Comparison of ENCODE assay signal across 8 cellular contexts in the genomic region with DNA sequence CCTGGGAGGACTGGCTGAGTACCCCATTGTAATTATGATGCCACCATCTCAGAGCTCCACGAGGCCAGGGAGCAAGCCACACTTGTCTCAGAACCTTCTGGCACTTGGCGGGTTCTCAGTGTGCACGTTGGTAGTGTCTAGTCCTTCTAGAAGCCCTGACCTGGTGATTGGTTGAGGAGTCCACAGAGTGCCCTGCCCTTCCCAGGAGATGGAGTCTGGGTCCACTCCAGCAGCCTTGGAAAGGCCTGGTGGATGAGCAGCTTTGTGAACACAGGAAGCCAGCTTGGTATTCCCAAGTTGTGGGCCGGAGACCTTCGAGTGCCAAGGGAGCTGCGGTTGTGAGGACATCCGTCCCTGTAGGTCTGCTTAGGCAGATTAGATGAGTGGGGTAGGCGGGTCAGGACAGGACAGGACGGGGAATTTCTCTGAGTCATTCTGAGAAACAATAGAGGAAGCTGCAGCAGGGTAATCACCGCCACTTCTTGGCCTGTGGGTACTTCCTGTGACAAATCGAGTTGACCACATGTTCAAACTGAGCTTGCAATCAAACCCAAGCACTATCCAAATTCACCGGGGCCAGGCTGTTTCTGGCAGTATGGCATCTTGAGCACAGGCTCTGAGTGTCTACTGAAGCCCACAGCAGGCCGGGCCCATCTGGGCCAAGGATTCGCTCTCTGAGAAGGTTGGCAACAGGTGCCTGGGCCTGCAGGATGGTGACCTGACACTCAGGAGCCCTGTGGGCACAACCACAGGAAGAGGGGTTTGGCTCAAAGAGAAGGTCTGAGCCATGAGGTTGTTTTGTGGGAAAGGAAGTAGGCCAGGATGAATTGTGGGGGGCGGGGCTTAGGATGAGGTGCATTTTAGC.
DNase-seq lines count a peak whose midpoint lies in the region; ATAC-seq and TF ChIP-seq lines count a peak whose summit lies in the region.

No MANE protein-coding gene starts in this region.

- intact Hi-C loops in left ventricle myocardium inferior (cut with micrococcal nuclease) = no loop called here

- DNase-seq in AG08395 (ENCODE audit: low spot score) (peak; percentile 95), SIG-M5 (lab: John Stamatoyannopoulos, UW) (peak; percentile 71), activated gamma-delta T cell treated with Interleukin-2 at 50 U/mL for 16 hours (peak; percentile 67), left ventricle myocardium inferior (peak; percentile 29), NCI-H1092 treated with DMSO at 0.1 percent for 48 hours (lab: John Stamatoyannopoulos, UW) (no peak)
- DNase-seq in stimulated activated CD4-positive, alpha-beta T cell treated with anti-CD3 and anti-CD28 coated beads, Interleukin-12 subunit alpha, Interleukin-12 subunit beta, amount 100 ng/mL, for 48 hours (ENCODE audit: low read depth in 2 of 3, low spot score in 1 of 3) = peak; percentile 47 to 62 (median 52)

- H3K36me3 ChIP-seq in left ventricle myocardium inferior = peaks cover 7% of the 10 kb centered on the region

- no peaks in the 10 kb centered on the region for H3K9me3 ChIP-seq in left ventricle myocardium inferior (replicated peaks)

- peak; percentile 97 for ATAC-seq in HG03175 (IDR thresholded peaks at IDR 0.05; ENCODE audit: unreplicated experiment)

- no peak overlapping the region for H3K27ac ChIP-seq in left ventricle myocardium inferior (replicated peaks)

- peaks cover 14% of the 10 kb centered on the region for H3K27me3 ChIP-seq in left ventricle myocardium inferior (ENCODE audit: low read depth)

- peak; percentile 56 for TF ChIP-seq POLR2A in GM19193 (IDR thresholded peaks at IDR 0.05; ENCODE audit: extremely low read depth, insufficient read depth, insufficient read length)

- H3K4me1 ChIP-seq in left ventricle myocardium inferior = peaks cover 17% of the 10 kb centered on the region

- TF ChIP-seq CTCF in left ventricle myocardium inferior (IDR thresholded peaks at IDR 0.05; ENCODE audit: borderline replicate concordance) = no peak

- no peak overlapping the region for H3K4me3 ChIP-seq in left ventricle myocardium inferior
